In genomic region chr9:3043369-3043768, GRCh38 we compare ENCODE assay signal across 23 cellular contexts.
DNase-seq lines count a peak whose midpoint lies in the region; TF ChIP-seq lines count a peak whose summit lies in the region.
"Had no signal": no experiment of that assay in that cellular context is flagged by ENCODE, and none has a peak within 500 bp of the region (broad histone marks: within the 10 kb centered on the region; RNA-seq: fewer than 3 reads in every experiment).

No MANE protein-coding gene starts in this region.

- no peaks in the 10 kb centered on the region for H4K20me1 ChIP-seq in SK-N-SH (ENCODE audit: insufficient read depth)

- no peak overlapping the region for H3K4me2 ChIP-seq in SK-N-SH

- H3K4me1 ChIP-seq in SK-N-SH (ENCODE audit: control insufficient read depth in 1 of 2, insufficient read depth in 2 of 2, low read depth in 1 of 2, low read length in 1 of 2) = no peaks in the 10 kb centered on the region; a peak in 2 of 4 replicates
- H3K4me1 ChIP-seq in effector memory CD4-positive, alpha-beta T cell (ENCODE audit: control insufficient read depth, insufficient read depth, low read length, poor library complexity, severe bottlenecking) = no peaks in the 10 kb centered on the region
- H3K4me1 ChIP-seq: Peyer's patch had no signal

- no peaks in the 10 kb centered on the region for H3K36me3 ChIP-seq in SK-N-SH (replicated peaks in 1 of 2; ENCODE audit: control insufficient read depth in 1 of 2, insufficient read depth in 2 of 2, low read length in 1 of 2)
- no peaks in the 10 kb centered on the region for H3K36me3 ChIP-seq in effector memory CD4-positive, alpha-beta T cell (ENCODE audit: control insufficient read depth, insufficient read depth, low read length)
- H3K36me3 ChIP-seq: ovary, Peyer's patch had no signal

- no peaks in the 10 kb centered on the region for H3K9me3 ChIP-seq in SK-N-SH
- no peaks in the 10 kb centered on the region for H3K9me3 ChIP-seq in effector memory CD4-positive, alpha-beta T cell (ENCODE audit: control insufficient read depth, low read length)
- H3K9me3 ChIP-seq: ovary, Peyer's patch had no signal

- POLR2A ChIA-PET in SK-N-SH (lab: Yijun Ruan, JAX) = no interaction called here

- 44% methylated on average over 4 of the region's 4 CpGs for WGBS in SK-N-SH (ENCODE audit: low lambda C conversion rate)

- peaks cover 3% of the 10 kb centered on the region for H3F3A ChIP-seq in SK-N-SH (replicated peaks; ENCODE audit: insufficient read depth)

- TF ChIP-seq CTCF in SK-N-SH (IDR thresholded peaks at IDR 0.05) (no peak), fibroblast of pulmonary artery (IDR thresholded peaks at IDR 0.05; ENCODE audit: low read length, missing control alignments) (no peak)

- TF ChIP-seq EP300 in SK-N-SH (IDR thresholded peaks at IDR 0.05; ENCODE audit: borderline replicate concordance in 1 of 2, low read depth in 1 of 2, low read length in 1 of 2) = no peak

- no peak for TF ChIP-seq RAD21 in SK-N-SH (IDR thresholded peaks at IDR 0.05; ENCODE audit: low read length)

- no peaks in the 10 kb centered on the region for H3K27me3 ChIP-seq in SK-N-SH (ENCODE audit: insufficient read depth)
- no peaks in the 10 kb centered on the region for H3K27me3 ChIP-seq in effector memory CD4-positive, alpha-beta T cell (replicated peaks; ENCODE audit: control insufficient read depth, insufficient read depth, low read length, poor library complexity, severe bottlenecking)
- H3K27me3 ChIP-seq: ovary, Peyer's patch had no signal

- H3K4me3 ChIP-seq in SK-N-SH (ENCODE audit: low read depth in 2 of 2, low read length in 1 of 2) = no peak overlapping the region
- H3K4me3 ChIP-seq in fibroblast of pulmonary artery (replicated peaks; ENCODE audit: low read depth, low read length) = no peak overlapping the region
- no peak overlapping the region for H3K4me3 ChIP-seq in effector memory CD4-positive, alpha-beta T cell (ENCODE audit: insufficient read depth, low read depth, low read length, poor library complexity, severe bottlenecking)
- H3K4me3 ChIP-seq: ovary, Peyer's patch, SK-N-MC had no signal

- CTCF ChIA-PET in SK-N-SH (lab: Yijun Ruan, JAX) = no interaction called here

- 0 out of 2 replicates have a peak overlapping the region, but pooled peaks have one; percentile 24 for H2AFZ ChIP-seq in SK-N-SH (ENCODE audit: low read depth)

- H3K9ac ChIP-seq in SK-N-SH = no peak overlapping the region

- H3K79me2 ChIP-seq in SK-N-SH (ENCODE audit: insufficient read depth) = no peaks in the 10 kb centered on the region

- H3K27ac ChIP-seq in SK-N-SH (ENCODE audit: low read depth in 2 of 2, low read length in 1 of 2) = no peak overlapping the region
- H3K27ac ChIP-seq in effector memory CD4-positive, alpha-beta T cell (ENCODE audit: insufficient read depth, low read length, poor library complexity, severe bottlenecking) = no peak overlapping the region
- H3K27ac ChIP-seq: ovary, Peyer's patch, SK-N-MC had no signal

- no peaks in the 10 kb centered on the region for H3K9me2 ChIP-seq in SK-N-SH

- DNase-seq in EH (ENCODE audit: low read depth) = peak; percentile 79
- DNase-seq in SK-N-SH = no peak
- DNase-seq in fibroblast of pulmonary artery (ENCODE audit: low read depth) = peak; percentile 19
- DNase-seq in renal cortical epithelial cell (ENCODE audit: low read depth) = peak; percentile 6
- no peak for DNase-seq in effector memory CD4-positive, alpha-beta T cell
- no peak for DNase-seq in Ammon's horn (ENCODE audit: low spot score)
- DNase-seq in SHP77 treated with DMSO at 0.1 percent for 48 hours (lab: John Stamatoyannopoulos, UW) = no peak
- DNase-seq: activated naive CD4-positive, alpha-beta T cell treated with Interleukin-2 at 50 U/mL for 16 hours; activated T-cell treated with anti-CD3 and anti-CD28 coated beads, Interleukin-2, amount 50 U/mL, for 24 hours; AML-193; aorta; DMS79; H9; hippocampal formation; Kasumi-1; naive B cell; NCI-H1105 treated with DMSO at 0.1 percent for 48 hours; NCI-H2081 treated with DMSO at 0.1 percent for 48 hours; ovary; Peyer's patch; stimulated activated CD4-positive, alpha-beta T cell treated with anti-CD3 and anti-CD28 coated beads, Interleukin-1b, Interleukin-23, amount 100 ng/mL, for 48 hours; stimulated activated naive B cell treated with anti-CD40 and anti-IgM and Interleukin-4, amounts not matched to agents 10 μg/mL and 1 μg/mL and 100 μg/mL, for 72 hours had no signal

TF ChIP-seq in SK-N-SH, 30 proteins besides CTCF, POLR2A, EP300 and RAD21:
- TF ChIP-seq, protein P1, sequence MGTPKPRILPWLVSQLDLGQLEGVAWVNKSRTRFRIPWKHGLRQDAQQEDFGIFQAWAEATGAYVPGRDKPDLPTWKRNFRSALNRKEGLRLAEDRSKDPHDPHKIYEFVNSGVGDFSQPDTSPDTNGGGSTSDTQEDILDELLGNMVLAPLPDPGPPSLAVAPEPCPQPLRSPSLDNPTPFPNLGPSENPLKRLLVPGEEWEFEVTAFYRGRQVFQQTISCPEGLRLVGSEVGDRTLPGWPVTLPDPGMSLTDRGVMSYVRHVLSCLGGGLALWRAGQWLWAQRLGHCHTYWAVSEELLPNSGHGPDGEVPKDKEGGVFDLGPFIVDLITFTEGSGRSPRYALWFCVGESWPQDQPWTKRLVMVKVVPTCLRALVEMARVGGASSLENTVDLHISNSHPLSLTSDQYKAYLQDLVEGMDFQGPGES (IDR thresholded peaks at IDR 0.05; ENCODE audit: low read depth, low read length) = no peak
- TF ChIP-seq TCF12 (IDR thresholded peaks at IDR 0.05) (no peak), ELF1 (IDR thresholded peaks at IDR 0.05) (no peak), FOSL2 (IDR thresholded peaks at IDR 0.05; ENCODE audit: borderline replicate concordance, low read depth) (no peak)
- TF ChIP-seq, protein P2, sequence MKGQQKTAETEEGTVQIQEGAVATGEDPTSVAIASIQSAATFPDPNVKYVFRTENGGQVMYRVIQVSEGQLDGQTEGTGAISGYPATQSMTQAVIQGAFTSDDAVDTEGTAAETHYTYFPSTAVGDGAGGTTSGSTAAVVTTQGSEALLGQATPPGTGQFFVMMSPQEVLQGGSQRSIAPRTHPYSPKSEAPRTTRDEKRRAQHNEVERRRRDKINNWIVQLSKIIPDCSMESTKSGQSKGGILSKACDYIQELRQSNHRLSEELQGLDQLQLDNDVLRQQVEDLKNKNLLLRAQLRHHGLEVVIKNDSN (IDR thresholded peaks at IDR 0.05; ENCODE audit: borderline replicate concordance, low read depth) = no peak

Comparison
In these comparisons a context has a peak if more than half of its experiments do, and no peak if none do; other contexts are left out.
1. DNase-seq: peak in EH (single experiment), fibroblast of pulmonary artery (single experiment) and renal cortical epithelial cell (single experiment); none in SK-N-SH (single experiment), effector memory CD4-positive, alpha-beta T cell (0 of 3), Ammon's horn (single experiment) and SHP77 treated with DMSO at 0.1 percent for 48 hours (single experiment).